In the genomic region with DNA sequence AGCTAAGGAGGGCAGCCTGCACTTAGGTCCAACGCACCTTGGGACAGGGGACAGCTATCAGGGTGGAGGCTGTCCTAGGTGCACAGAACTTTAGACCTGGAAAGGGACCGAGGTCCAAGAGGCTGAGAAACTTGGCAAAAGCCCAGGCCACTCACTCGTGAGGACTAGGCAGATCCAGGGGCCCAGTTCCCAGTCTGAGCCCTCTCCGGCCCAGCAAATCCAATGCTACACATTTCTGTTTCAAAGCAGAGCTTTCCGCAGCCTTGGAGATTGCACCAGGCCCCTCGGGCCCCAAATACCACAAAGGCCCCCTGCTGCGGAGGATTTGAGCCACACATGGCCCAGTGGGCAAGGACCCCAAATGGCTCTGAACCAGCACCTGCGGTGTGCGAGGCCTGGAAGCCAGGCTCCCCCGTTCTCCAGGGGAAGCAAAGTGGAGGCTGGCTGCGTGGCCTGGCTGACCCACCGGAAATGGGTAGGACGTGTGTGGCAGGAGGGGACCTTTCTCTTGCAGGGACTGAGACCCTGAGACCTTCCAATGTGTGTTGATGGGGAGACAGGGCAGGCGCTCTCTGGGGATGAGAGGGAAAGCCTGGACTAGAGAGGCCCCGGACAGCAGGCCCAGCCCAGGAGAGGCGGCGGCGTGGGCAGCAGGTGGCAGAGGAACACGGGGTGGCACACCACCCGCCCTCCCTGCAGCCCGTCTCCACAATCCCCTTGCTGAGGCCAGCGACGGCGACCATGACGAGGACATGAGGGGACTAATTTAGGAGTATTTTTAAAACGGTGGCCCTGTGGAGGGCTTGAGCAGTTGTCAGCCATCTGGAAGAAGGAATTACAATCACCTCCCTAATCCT, we compare ENCODE assay signal across 13 cellular contexts.
A peak's percentile ranks its signal among the peaks of the same experiment; 100 is the strongest.
DNase-seq lines count a peak whose midpoint lies in the region; TF ChIP-seq lines count a peak whose summit lies in the region.
"Had no signal": no experiment of that assay in that cellular context is flagged by ENCODE, and none has a peak within 500 bp of the region (broad histone marks: within the 10 kb centered on the region; RNA-seq: fewer than 3 reads in every experiment).

No MANE protein-coding gene starts in this region.

- H2AK5ac ChIP-seq in mesendoderm (ENCODE audit: low read length): no peak overlapping the region

- peaks cover 59% of the 10 kb centered on the region for H3K4me1 Mint-ChIP-seq in mesothelial cell of epicardium

- H2BK120ac ChIP-seq in mesendoderm (ENCODE audit: low read depth, low read length): no peak overlapping the region

- 78% methylated on average over 15 of the region's 26 CpGs for WGBS in esophagus muscularis mucosa
- no CpG with 5 or more reads among the region's 26 CpGs for WGBS in mesendoderm (ENCODE audit: extremely low coverage, insufficient coverage, low lambda C conversion rate)
- WGBS in thyroid gland, 2 donors: 56 to 80% methylated on average over 18 to 20 of the region's 26 CpGs

- no peak overlapping the region for H3K27ac Mint-ChIP-seq in mesothelial cell of epicardium
- H3K27ac Mint-ChIP-seq: activated naive CD8-positive, alpha-beta T cell treated with anti-CD3 and anti-CD28 coated beads, Interleukin-2, amount 50 U/mL, for 24 hours had no signal

- no peak overlapping the region for H3K4me2 ChIP-seq in mesendoderm (ENCODE audit: low read length)

- no peak overlapping the region for H3K23ac ChIP-seq in mesendoderm (ENCODE audit: low read length)

- no peak for TF ChIP-seq EP300 in esophagus muscularis mucosa (IDR thresholded peaks at IDR 0.05)

- H3K79me2 ChIP-seq in mesendoderm (ENCODE audit: control insufficient read depth, insufficient read depth, low read length): no peaks in the 10 kb centered on the region

- peaks cover 94 to 100% (median 100%) of the 10 kb centered on the region in 4 donors for H3K4me1 ChIP-seq in esophagus muscularis mucosa
- H3K4me1 ChIP-seq in mesendoderm (ENCODE audit: control insufficient read depth, low read depth, low read length): peaks cover 9% of the 10 kb centered on the region
- H3K4me1 ChIP-seq in thyroid gland: peaks cover 78% of the 10 kb centered on the region in 2 donors

- H3K56ac ChIP-seq in mesendoderm (ENCODE audit: low read length): peak overlapping the region; percentile 25

- intact Hi-C loops in esophagus muscularis mucosa (cut with DNase I): loop anchor here (5.0 kb wide), 1 partner anchor 120 kb away; a partner anchor contains a TSS
- intact Hi-C loops in thyroid gland (cut with DNase I): no loop called here

- H3K27ac ChIP-seq in esophagus muscularis mucosa (replicated peaks in 1 of 4) (peak overlapping the region; percentile 75 to 96 (median 90)), mesendoderm (ENCODE audit: low read depth, low read length) (no peak overlapping the region), thyroid gland (peak overlapping the region; percentile 59 to 81 (median 67))

- H3K4me3 ChIP-seq in esophagus muscularis mucosa (no peak overlapping the region), mesendoderm (ENCODE audit: low read length) (no peak overlapping the region), thyroid gland (replicated peaks in 1 of 3) (no peak overlapping the region)

- no peaks in the 10 kb centered on the region for H3K36me3 ChIP-seq in esophagus muscularis mucosa
- no peaks in the 10 kb centered on the region for H3K36me3 ChIP-seq in mesendoderm (ENCODE audit: control insufficient read depth, insufficient read depth, low read length)
- H3K36me3 ChIP-seq in thyroid gland: no peaks in the 10 kb centered on the region

- no peaks in the 10 kb centered on the region for H3K79me1 ChIP-seq in mesendoderm (ENCODE audit: low read length)

- DNase-seq in NCI-H82 treated with DMSO at 0.1 percent for 48 hours (lab: John Stamatoyannopoulos, UW; ENCODE audit: unreplicated experiment) (peak; percentile 93), esophagus muscularis mucosa (ENCODE audit: extremely low spot score) (no peak), mesendoderm (no peak), thyroid gland (peak; percentile 93 to 94), SKM-1 treated with dmso at 0.1 percent for 144 hours (lab: John Stamatoyannopoulos, UW; ENCODE audit: unreplicated experiment) (no peak), mesothelial cell of epicardium (ENCODE audit: low spot score in 2 of 2, unreplicated experiment in 2 of 2) (no peak), T-helper 1 cell (no peak)
- DNase-seq: activated naive CD8-positive, alpha-beta T cell treated with anti-CD3 and anti-CD28 coated beads, Interleukin-2, amount 50 U/mL, for 24 hours; effector CD4-positive, alpha-beta T cell; GOT3; NCI-H1092; SIG-M5 had no signal

- H3K4me3 Mint-ChIP-seq in mesothelial cell of epicardium: no peak overlapping the region
- H3K4me3 Mint-ChIP-seq: activated naive CD8-positive, alpha-beta T cell treated with anti-CD3 and anti-CD28 coated beads, Interleukin-2, amount 50 U/mL, for 24 hours; memory B cell had no signal

- H3K36me3 Mint-ChIP-seq in mesothelial cell of epicardium: no peaks in the 10 kb centered on the region
- H3K36me3 Mint-ChIP-seq: memory B cell had no signal

- no peaks in the 10 kb centered on the region for H3K9me3 Mint-ChIP-seq in mesothelial cell of epicardium
- H3K9me3 Mint-ChIP-seq: activated naive CD8-positive, alpha-beta T cell treated with anti-CD3 and anti-CD28 coated beads, Interleukin-2, amount 50 U/mL, for 24 hours; memory B cell had no signal

- no peak overlapping the region for H3K4ac ChIP-seq in mesendoderm (ENCODE audit: low read depth, low read length)

- H3K27me3 Mint-ChIP-seq in mesothelial cell of epicardium (ENCODE audit: low read depth): no peaks in the 10 kb centered on the region
- H3K27me3 Mint-ChIP-seq: activated naive CD8-positive, alpha-beta T cell treated with anti-CD3 and anti-CD28 coated beads, Interleukin-2, amount 50 U/mL, for 24 hours; memory B cell had no signal

- no peak overlapping the region for H3K9ac ChIP-seq in mesendoderm (ENCODE audit: low read length)

- no peaks in the 10 kb centered on the region for H3K27me3 ChIP-seq in esophagus muscularis mucosa
- no peaks in the 10 kb centered on the region for H3K27me3 ChIP-seq in mesendoderm (ENCODE audit: insufficient read depth, low read length, poor library complexity)
- no peaks in the 10 kb centered on the region for H3K27me3 ChIP-seq in thyroid gland

- H4K8ac ChIP-seq in mesendoderm (ENCODE audit: low read depth, low read length): no peak overlapping the region

- TF ChIP-seq CTCF in esophagus muscularis mucosa (IDR thresholded peaks at IDR 0.05) (no peak), thyroid gland (IDR thresholded peaks at IDR 0.05) (no peak), mesothelial cell of epicardium (IDR thresholded peaks at IDR 0.05; ENCODE audit: unreplicated experiment) (no peak)

- H2BK15ac ChIP-seq in mesendoderm (replicated peaks; ENCODE audit: low read depth): no peak overlapping the region

- no peak overlapping the region for H4K5ac ChIP-seq in mesendoderm (ENCODE audit: low read length)

- H3K9me3 ChIP-seq in esophagus muscularis mucosa (no peaks in the 10 kb centered on the region), thyroid gland (no peaks in the 10 kb centered on the region)

- H3K18ac ChIP-seq in mesendoderm (ENCODE audit: low read length): no peak overlapping the region

- no peak overlapping the region for H2BK5ac ChIP-seq in mesendoderm (ENCODE audit: low read length)

- TF ChIP-seq POLR2A in esophagus muscularis mucosa (IDR thresholded peaks at IDR 0.05; ENCODE audit: low read depth): no peak
- no peak for TF ChIP-seq POLR2A in thyroid gland (IDR thresholded peaks at IDR 0.05)

Comparison
In these comparisons a context has a peak if more than half of its experiments do, and no peak if none do; other contexts are left out.
1. DNase-seq: peak in NCI-H82 treated with DMSO at 0.1 percent for 48 hours (single experiment) and thyroid gland (2 of 2); none in esophagus muscularis mucosa (single experiment), mesendoderm (single experiment), SKM-1 treated with dmso at 0.1 percent for 144 hours (single experiment), mesothelial cell of epicardium (0 of 2) and T-helper 1 cell (0 of 5).